In the genomic region with DNA sequence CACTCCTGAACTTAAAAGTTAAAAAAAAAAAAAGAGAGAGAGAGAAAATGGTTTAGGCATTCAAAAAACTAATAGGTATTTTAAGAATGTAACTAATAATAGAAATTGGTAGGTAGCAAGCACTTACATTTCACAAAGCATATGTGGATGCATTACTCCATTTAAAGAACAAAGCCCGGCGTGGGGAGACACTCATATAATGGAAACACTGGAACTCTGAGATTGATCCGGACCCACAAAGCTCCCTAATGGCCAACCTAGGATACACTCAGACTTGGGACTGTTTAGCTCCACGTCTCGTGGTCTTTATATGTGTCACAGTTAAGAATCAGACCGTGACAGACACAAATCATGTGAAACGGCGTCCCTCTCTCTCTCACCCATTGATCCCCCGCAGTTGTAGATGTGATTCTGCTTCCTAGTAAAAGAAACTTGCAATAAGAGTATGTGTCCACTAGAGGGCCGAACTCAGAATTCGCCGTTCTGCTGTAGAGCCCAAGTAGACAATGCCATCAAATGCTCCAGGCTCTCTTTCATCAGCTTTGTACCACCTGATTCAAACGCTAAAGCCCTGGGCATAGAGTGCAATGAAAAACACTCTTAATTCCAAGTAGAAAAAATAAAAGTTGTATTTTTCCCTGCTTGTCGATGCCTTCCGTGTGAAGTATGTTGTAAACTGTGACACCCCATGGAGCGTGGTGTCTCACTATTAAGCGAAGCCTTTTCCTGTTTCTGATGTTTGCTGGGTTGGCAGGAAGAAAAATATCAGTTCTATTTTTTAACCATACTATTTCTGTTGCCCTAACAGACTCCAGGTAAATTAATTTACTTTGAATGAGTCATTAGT, we compare ENCODE assay signal across 8 cellular contexts.
DNase-seq lines count a peak whose midpoint lies in the region; ATAC-seq and TF ChIP-seq lines count a peak whose summit lies in the region.

No MANE protein-coding gene starts in this region.

- ATAC-seq in GM18498 (IDR thresholded peaks at IDR 0.05; ENCODE audit: unreplicated experiment) (peak; percentile 92), HG02759 (IDR thresholded peaks at IDR 0.05; ENCODE audit: unreplicated experiment) (peak; percentile 98), mucosa of descending colon (peak; percentile 73)

- intact Hi-C loops in mucosa of descending colon (cut with DNase I, micrococcal nuclease) (no loop called here), uterus (cut with DNase I; ENCODE audit: low total_unique reads) (no loop called here)

- POLR2A ChIA-PET in BJ (lab: Charles Lee): no interaction called here

- H3K9me3 ChIP-seq in mucosa of descending colon (no peaks in the 10 kb centered on the region), uterus (no peaks in the 10 kb centered on the region)

- peak; percentile 80 for TF ChIP-seq CTCF in BJ (IDR thresholded peaks at IDR 0.05; ENCODE audit: insufficient read depth, low read depth, low read length)
- TF ChIP-seq CTCF in mucosa of descending colon (IDR thresholded peaks at IDR 0.05): peak; percentile 35
- peak; percentile 44 to 51 (median 48) for TF ChIP-seq CTCF in uterus (IDR thresholded peaks at IDR 0.05)

- H3K27me3 ChIP-seq in BJ (ENCODE audit: control insufficient read depth, insufficient read depth, low read length) (no peaks in the 10 kb centered on the region), uterus (no peaks in the 10 kb centered on the region)

- TF ChIP-seq POLR2A in erythroblast (IDR thresholded peaks at IDR 0.05; ENCODE audit: low read length) (no peak), uterus (IDR thresholded peaks at IDR 0.05) (no peak)

- H3K27ac ChIP-seq in uterus: no peak overlapping the region

- CTCF ChIA-PET in BJ (lab: Yijun Ruan, JAX): interaction anchor here (0.6 to 2.5 kb wide), 16 partner anchors 12 to 1188 kb away, joined by 3 to 11 read pairs (median 4); no protein-coding TSS in a partner anchor

- H3K36me3 ChIP-seq in BJ (ENCODE audit: control insufficient read depth, insufficient read depth, low read length) (no peaks in the 10 kb centered on the region), mucosa of descending colon (ENCODE audit: low read depth) (no peaks in the 10 kb centered on the region), uterus (no peaks in the 10 kb centered on the region)

- H3K4me3 ChIP-seq in BJ (ENCODE audit: low read depth, low read length): no peak overlapping the region
- H3K4me3 ChIP-seq in mucosa of descending colon: no peak overlapping the region
- H3K4me3 ChIP-seq in uterus: no peak overlapping the region

- H3K4me1 ChIP-seq in mucosa of descending colon (ENCODE audit: low read depth) (no peaks in the 10 kb centered on the region), uterus (no peaks in the 10 kb centered on the region)

- DNase-seq in BJ (ENCODE audit: low read depth) (peak; percentile 1), NAMALWA (ENCODE audit: low spot score) (peak; percentile 80), SKM-1 (lab: John Stamatoyannopoulos, UW; ENCODE audit: unreplicated experiment) (peak; percentile 55), erythroblast (lab: John Stamatoyannopoulos, UW) (peak; percentile 31 to 57), mucosa of descending colon (peak in 1 of 3 donors; percentile 28), uterus (peak; percentile 13 to 17)
